Comparison of ENCODE assay signal across 26 cellular contexts in genomic region chr6:140559458-140559857, GRCh38.
"Had no signal": no experiment of that assay in that cellular context is flagged by ENCODE, and none has a peak within 500 bp of the region (broad histone marks: within the 10 kb centered on the region; RNA-seq: fewer than 3 reads in every experiment).

No MANE protein-coding gene starts in this region.

- H3K4me3 ChIP-seq: left ventricle myocardium inferior, lung, neural progenitor cell, right atrium auricular region, skin epidermis, spleen, suprapubic skin, thoracic aorta, tibial artery, upper lobe of right lung, uterus had no signal

- H3K4me2 ChIP-seq: neural progenitor cell had no signal

- FAIRE-seq: islet of Langerhans had no signal

- H3K4me1 ChIP-seq: left ventricle myocardium inferior, neural progenitor cell, right atrium auricular region, spleen, suprapubic skin, tibial artery, upper lobe of right lung, uterus had no signal

- DNase-seq: hypothalamus; immature natural killer cell; kidney; left ventricle myocardium inferior; mesendoderm; naive B cell; natural killer cell; nephron progenitor cell; occipital lobe; spleen; stimulated activated CD4-positive, alpha-beta T cell treated with anti-CD3 and anti-CD28 coated beads, Interleukin-4, amount 100 ng/mL, for 24 hours; stimulated activated naive CD4-positive, alpha-beta T cell; tibial artery; trophoblast cell; upper lobe of right lung; uterus had no signal

- H3K27ac ChIP-seq: left ventricle myocardium inferior, neural progenitor cell, neutrophil, right atrium auricular region, skin epidermis, spleen, suprapubic skin, thoracic aorta, tibial artery, upper lobe of right lung, uterus had no signal

- H3K9me3 ChIP-seq: left ventricle myocardium inferior, neutrophil, right atrium auricular region, spleen, suprapubic skin, thoracic aorta, tibial artery, upper lobe of right lung, uterus had no signal

- ATAC-seq: natural killer cell; sciatic nerve; stimulated activated effector memory CD8-positive, alpha-beta T cell treated with anti-CD3 and anti-CD28 coated beads, Interleukin-12 subunit alpha, Interleukin-12 subunit beta, amount 100 ng/mL, for 72 hours; upper lobe of right lung had no signal

- H3K9ac ChIP-seq: neural progenitor cell had no signal

- H3K27me3 ChIP-seq: neural progenitor cell, neutrophil, right atrium auricular region, spleen, suprapubic skin, tibial artery, upper lobe of right lung, uterus had no signal

- H2AFZ ChIP-seq: neural progenitor cell had no signal

- H3K36me3 ChIP-seq: left ventricle myocardium inferior, neural progenitor cell, neutrophil, right atrium auricular region, spleen, suprapubic skin, thoracic aorta, tibial artery, upper lobe of right lung, uterus had no signal
